Comparison of ENCODE assay signal across 29 cellular contexts in genomic region chr7:133274265-133274664, GRCh38.
"Had no signal": no experiment of that assay in that cellular context is flagged by ENCODE, and none has a peak within 500 bp of the region (broad histone marks: within the 10 kb centered on the region; RNA-seq: fewer than 3 reads in every experiment).

No MANE protein-coding gene starts in this region.

- ATAC-seq: stimulated activated effector memory CD8-positive, alpha-beta T cell treated with anti-CD3 and anti-CD28 coated beads, Interleukin-12 subunit alpha, Interleukin-12 subunit beta, amount 100 ng/mL, for 72 hours; stimulated activated memory B cell treated with anti-CD40 and anti-IgM and Interleukin-4, amounts not matched to agents 10 μg/mL and 1 μg/mL and 100 μg/mL, for 72 hours; stimulated activated naive B cell treated with anti-CD40 and anti-IgM and Interleukin-4, amounts not matched to agents 10 μg/mL and 1 μg/mL and 100 μg/mL, for 72 hours; stimulated activated naive CD8-positive, alpha-beta T cell treated with anti-CD3 and anti-CD28 coated beads, Interleukin-15, amount 100 ng/mL, for 72 hours; stimulated activated naive CD8-positive, alpha-beta T cell treated with anti-CD3 and anti-CD28 coated beads, Interleukin-15, Interleukin-2, amounts not matched to agents 100 U/mL and 50 U/mL, for 24 hours; upper lobe of right lung had no signal

- H3K9me3 Mint-ChIP-seq: type B pancreatic cell had no signal

- H3K9me3 ChIP-seq: stomach, suprapubic skin, testis, thoracic aorta, thyroid gland, tibial artery, tibial nerve, transverse colon, upper lobe of left lung, upper lobe of right lung, uterus, vagina had no signal

- H3K4me3 Mint-ChIP-seq: stimulated activated effector memory CD8-positive, alpha-beta T cell treated with anti-CD3 and anti-CD28 coated beads, Interleukin-12 subunit alpha, Interleukin-12 subunit beta, amount 100 ng/mL, for 72 hours; stimulated activated memory B cell treated with anti-CD40 and anti-IgM and Interleukin-4, amounts not matched to agents 10 μg/mL and 1 μg/mL and 100 μg/mL, for 72 hours; stimulated activated naive B cell treated with anti-CD40 and anti-IgM and Interleukin-4, amounts not matched to agents 10 μg/mL and 1 μg/mL and 100 μg/mL, for 72 hours; stimulated activated naive CD8-positive, alpha-beta T cell treated with anti-CD3 and anti-CD28 coated beads, Interleukin-15, amount 100 ng/mL, for 72 hours; stimulated activated naive CD8-positive, alpha-beta T cell treated with anti-CD3 and anti-CD28 coated beads, Interleukin-15, Interleukin-2, amounts not matched to agents 100 ng/mL and 50 ng/mL, for 24 hours; type B pancreatic cell had no signal

- H3K4me1 Mint-ChIP-seq: stimulated activated effector memory CD8-positive, alpha-beta T cell treated with anti-CD3 and anti-CD28 coated beads, Interleukin-12 subunit alpha, Interleukin-12 subunit beta, amount 100 ng/mL, for 72 hours; stimulated activated memory B cell treated with anti-CD40 and anti-IgM and Interleukin-4, amounts not matched to agents 10 μg/mL and 1 μg/mL and 100 μg/mL, for 72 hours; stimulated activated naive CD8-positive, alpha-beta T cell treated with anti-CD3 and anti-CD28 coated beads, Interleukin-15, amount 100 ng/mL, for 72 hours had no signal

- H3K27me3 Mint-ChIP-seq: stimulated activated memory B cell treated with anti-CD40 and anti-IgM and Interleukin-4, amounts not matched to agents 10 μg/mL and 1 μg/mL and 100 μg/mL, for 72 hours; stimulated activated naive B cell treated with anti-CD40 and anti-IgM and Interleukin-4, amounts not matched to agents 10 μg/mL and 1 μg/mL and 100 μg/mL, for 72 hours; stimulated activated naive CD8-positive, alpha-beta T cell treated with anti-CD3 and anti-CD28 coated beads, Interleukin-15, amount 100 ng/mL, for 72 hours; stimulated activated naive CD8-positive, alpha-beta T cell treated with anti-CD3 and anti-CD28 coated beads, Interleukin-15, Interleukin-2, amounts not matched to agents 100 ng/mL and 50 ng/mL, for 24 hours; type B pancreatic cell had no signal

- H3K4me3 ChIP-seq: stomach, suprapubic skin, testis, thoracic aorta, thyroid gland, tibial artery, tibial nerve, transverse colon, upper lobe of left lung, upper lobe of right lung, uterus, vagina had no signal

- H3K27ac Mint-ChIP-seq: stimulated activated effector memory CD8-positive, alpha-beta T cell treated with anti-CD3 and anti-CD28 coated beads, Interleukin-12 subunit alpha, Interleukin-12 subunit beta, amount 100 ng/mL, for 72 hours; stimulated activated memory B cell treated with anti-CD40 and anti-IgM and Interleukin-4, amounts not matched to agents 10 μg/mL and 1 μg/mL and 100 μg/mL, for 72 hours; stimulated activated naive B cell treated with anti-CD40 and anti-IgM and Interleukin-4, amounts not matched to agents 10 μg/mL and 1 μg/mL and 100 μg/mL, for 72 hours; stimulated activated naive CD8-positive, alpha-beta T cell treated with anti-CD3 and anti-CD28 coated beads, Interleukin-15, amount 100 ng/mL, for 72 hours; stimulated activated naive CD8-positive, alpha-beta T cell treated with anti-CD3 and anti-CD28 coated beads, Interleukin-15, Interleukin-2, amounts not matched to agents 100 ng/mL and 50 ng/mL, for 24 hours; type B pancreatic cell had no signal

- H3K4me1 ChIP-seq: suprapubic skin, testis, thyroid gland, tibial artery, upper lobe of left lung, uterus had no signal

- H3K27ac ChIP-seq: stomach, suprapubic skin, testis, thoracic aorta, thyroid gland, tibial artery, tibial nerve, transverse colon, upper lobe of left lung, upper lobe of right lung, uterus, vagina had no signal

- H3K36me3 ChIP-seq: thoracic aorta, uterus had no signal

- DNase-seq: stimulated activated CD4-positive, alpha-beta T cell treated with anti-CD3 and anti-CD28 coated beads, Interleukin-2, amount 100 ng/mL, for 48 hours; stimulated activated CD4-positive, alpha-beta T cell treated with anti-CD3 and anti-CD28 coated beads, Interleukin-4, amount 100 ng/mL, for 1 hour; stimulated activated CD4-positive, alpha-beta T cell treated with anti-CD3 and anti-CD28 coated beads, Interleukin-4, amount 100 ng/mL, for 24 hours; stimulated activated CD4-positive, alpha-beta T cell treated with anti-CD3 and anti-CD28 coated beads, Interleukin-4, amount 100 ng/mL, for 4 hours; stimulated activated CD8-positive, alpha-beta memory T cell treated with anti-CD3 and anti-CD28 coated beads, Interleukin-4, amount 100 ng/mL, for 48 hours; stimulated activated naive B cell treated with anti-CD40 and anti-IgM and Interleukin-4, amounts not matched to agents 10 μg/mL and 1 μg/mL and 100 μg/mL, for 72 hours; stimulated activated naive CD4-positive, alpha-beta T cell; stimulated activated naive CD4-positive, alpha-beta T cell treated with Interleukin-2 at 50 U/mL for 16 hours; stimulated activated naive CD8-positive, alpha-beta T cell treated with anti-CD3 and anti-CD28 coated beads, Interleukin-15, amount 100 ng/mL, for 72 hours; stimulated activated naive CD8-positive, alpha-beta T cell treated with anti-CD3 and anti-CD28 coated beads, Interleukin-15, Interleukin-2, amounts not matched to agents 100 U/mL and 50 U/mL, for 24 hours; stomach; substantia nigra; testis; thyroid gland; tibial artery; transverse colon; trophoblast cell; upper lobe of left lung; upper lobe of right lung; uterus had no signal

- H3K27me3 ChIP-seq: stomach, suprapubic skin, testis, thyroid gland, tibial artery, tibial nerve, transverse colon, upper lobe of left lung, upper lobe of right lung, uterus, vagina had no signal

- FAIRE-seq: urothelium cell line had no signal
